Comparison of ENCODE assay signal across 15 cellular contexts in the genomic region with DNA sequence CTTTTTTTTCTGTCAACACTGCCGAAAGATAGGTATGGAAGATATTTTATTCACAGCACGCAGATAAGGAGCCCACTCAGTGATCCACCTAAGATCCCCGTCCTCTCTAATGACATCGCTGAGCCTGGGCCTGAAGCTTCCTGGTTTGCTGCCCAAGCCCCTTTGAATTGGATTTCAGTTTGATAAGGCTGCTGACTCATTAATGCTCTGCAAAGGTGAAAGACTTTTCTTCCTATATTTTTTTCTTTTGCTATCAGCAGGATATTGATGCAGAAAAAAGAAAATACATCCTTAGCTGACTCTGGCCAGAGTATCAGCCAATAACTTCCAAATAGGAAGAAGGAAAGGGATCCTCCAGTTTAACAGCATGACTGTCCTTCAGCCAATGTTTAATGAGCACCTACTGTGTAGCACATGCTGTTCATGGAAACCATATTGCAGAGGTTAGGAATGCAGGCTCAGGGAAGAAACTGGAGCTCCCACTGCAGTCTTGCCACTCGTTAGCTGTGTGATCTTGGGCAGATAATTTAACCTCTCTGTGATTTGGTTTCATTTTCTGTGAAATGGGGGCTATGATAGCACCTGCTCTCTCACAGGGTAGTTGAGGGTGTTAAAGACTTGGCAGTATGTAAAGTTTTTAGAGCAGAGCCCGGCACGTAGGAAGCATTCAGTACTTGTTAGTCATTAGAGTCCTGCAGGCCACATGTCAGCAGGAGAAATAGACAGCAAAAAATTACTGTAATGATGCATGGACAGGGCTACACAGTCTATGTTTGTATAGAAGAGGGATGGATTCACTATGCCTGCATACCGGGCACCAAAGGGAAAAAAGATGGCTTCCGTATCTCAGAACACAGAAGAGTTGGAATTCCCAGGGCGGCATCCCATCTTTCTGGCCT. TPM values are rescaled to one million over a fixed set of nuclear protein-coding genes. Genes with fewer than 3 reads are reported as not detected.
DNase-seq lines count a peak whose midpoint lies in the region; ATAC-seq and TF ChIP-seq lines count a peak whose summit lies in the region.
"Had no signal": no experiment of that assay in that cellular context is flagged by ENCODE, and none has a peak within 500 bp of the region (broad histone marks: within the 10 kb centered on the region; RNA-seq: fewer than 3 reads in every experiment).

No MANE protein-coding gene starts in this region.

- H3K4me3 Mint-ChIP-seq in WTC11, result no peak overlapping the region
- no peak overlapping the region for H3K4me3 Mint-ChIP-seq in activated CD4-positive, alpha-beta T cell treated with anti-CD3 and anti-CD28 coated beads, Interleukin-2, amount 10 ng/mL, durations not matched to agents 24 days and 14 days

- intact Hi-C loops in left lung (cut with DNase I), result no loop called here
- intact Hi-C loops in activated CD4-positive, alpha-beta T cell treated with anti-CD3 and anti-CD28 coated beads, Interleukin-2, amount 10 ng/mL, durations not matched to agents 24 days and 14 days (cut with micrococcal nuclease), result no loop called here

- TF ChIP-seq CTCF in WTC11 (IDR thresholded peaks at IDR 0.05) (no peak), fibroblast of the aortic adventitia (IDR thresholded peaks at IDR 0.05; ENCODE audit: insufficient read depth, low read length) (no peak), left lung (IDR thresholded peaks at IDR 0.05) (no peak)

- no peaks in the 10 kb centered on the region for H3K9me3 Mint-ChIP-seq in WTC11
- H3K9me3 Mint-ChIP-seq in activated CD4-positive, alpha-beta T cell treated with anti-CD3 and anti-CD28 coated beads, Interleukin-2, amount 10 ng/mL, durations not matched to agents 24 days and 14 days, result no peaks in the 10 kb centered on the region

- H3K27me3 ChIP-seq in left lung, result no peaks in the 10 kb centered on the region

- peaks cover 0 to 19% of the 10 kb centered on the region in 2 donors for H3K36me3 ChIP-seq in left lung

- H3K4me3 ChIP-seq in fibroblast of the aortic adventitia (ENCODE audit: low read depth, low read length) (no peak overlapping the region), skeletal muscle cell (ENCODE audit: low read depth, low read length) (no peak overlapping the region), left lung (no peak overlapping the region)

- H3K27ac ChIP-seq in left lung, result no peak overlapping the region
- H3K27ac ChIP-seq: KMS-11 had no signal

- DNase-seq in GM03348 (ENCODE audit: low spot score), result peak; percentile 78
- no peak for DNase-seq in WTC11 (ENCODE audit: low spot score)
- peak; percentile 66 for DNase-seq in fibroblast of the aortic adventitia (ENCODE audit: low read depth)
- DNase-seq in skeletal muscle cell (ENCODE audit: low read depth), result peak; percentile 77
- DNase-seq in NCI-H1105 (lab: John Stamatoyannopoulos, UW), result no peak
- no peak for DNase-seq in left lung
- no peak for DNase-seq in activated CD4-positive, alpha-beta T cell treated with anti-CD3 and anti-CD28 coated beads, Interleukin-2, amount 10 ng/mL, durations not matched to agents 24 days and 14 days
- DNase-seq: activated effector memory CD4-positive, alpha-beta T cell treated with anti-CD3 and anti-CD28 coated beads, Interleukin-2, amount 50 U/mL, for 16 hours; central memory CD4-positive, alpha-beta T cell; foreskin melanocyte; islet precursor cell; NCI-H2029; SHP77 treated with DMSO at 0.1 percent for 48 hours had no signal

- no peak for ATAC-seq in WTC11
- ATAC-seq in left lung, result no peak
- no peak for ATAC-seq in GM18520 (IDR thresholded peaks at IDR 0.05; ENCODE audit: unreplicated experiment)

- POLR2A ChIA-PET in WTC11 (lab: Charles Lee), result no interaction called here

- peak overlapping the region; percentile 14; the same call in 1 of the 2 replicates for H3K27ac Mint-ChIP-seq in WTC11
- no peak overlapping the region for H3K27ac Mint-ChIP-seq in activated CD4-positive, alpha-beta T cell treated with anti-CD3 and anti-CD28 coated beads, Interleukin-2, amount 10 ng/mL, durations not matched to agents 24 days and 14 days

- no peaks in the 10 kb centered on the region; the same call in 1 of the 2 replicates for H3K27me3 Mint-ChIP-seq in WTC11 (ENCODE audit: low read depth)
- H3K27me3 Mint-ChIP-seq in activated CD4-positive, alpha-beta T cell treated with anti-CD3 and anti-CD28 coated beads, Interleukin-2, amount 10 ng/mL, durations not matched to agents 24 days and 14 days, result no peaks in the 10 kb centered on the region

- peaks cover 34% of the 10 kb centered on the region for H3K36me3 Mint-ChIP-seq in WTC11
- H3K36me3 Mint-ChIP-seq in activated CD4-positive, alpha-beta T cell treated with anti-CD3 and anti-CD28 coated beads, Interleukin-2, amount 10 ng/mL, durations not matched to agents 24 days and 14 days (ENCODE audit: low read depth), result no peaks in the 10 kb centered on the region

- H3K9me3 ChIP-seq in left lung, result no peaks in the 10 kb centered on the region

- peaks cover 42% of the 10 kb centered on the region for H3K4me1 Mint-ChIP-seq in WTC11
- H3K4me1 Mint-ChIP-seq in activated CD4-positive, alpha-beta T cell treated with anti-CD3 and anti-CD28 coated beads, Interleukin-2, amount 10 ng/mL, durations not matched to agents 24 days and 14 days, result no peaks in the 10 kb centered on the region

- H3K4me1 ChIP-seq in left lung, result no peaks in the 10 kb centered on the region

- CTCF ChIA-PET in WTC11 (lab: Charles Lee), result interaction anchor here (2.2 to 2.3 kb wide), 2 partner anchors 13 to 350 kb away, joined by 5 to 8 read pairs; no protein-coding TSS in a partner anchor

TF ChIP-seq in WTC11, 78 proteins besides CTCF, POLR2A, EP300 and RAD21 (continues in another document):
- TF ChIP-seq SP1 (CRISPR knock-in tag; conservative IDR thresholded peaks at IDR 0.05) (no peak), NFATC4 (CRISPR knock-in tag; IDR thresholded peaks at IDR 0.05) (no peak), SOX15 (CRISPR knock-in tag; IDR thresholded peaks at IDR 0.05) (no peak), ZNF423 (CRISPR knock-in tag; IDR thresholded peaks at IDR 0.05) (no peak), ZNF396 (CRISPR knock-in tag; IDR thresholded peaks at IDR 0.05; ENCODE audit: borderline replicate concordance) (no peak), SMAD4 (CRISPR knock-in tag; IDR thresholded peaks at IDR 0.05) (no peak), MYBL2 (CRISPR knock-in tag; IDR thresholded peaks at IDR 0.05) (no peak), ATF1 (CRISPR knock-in tag; IDR thresholded peaks at IDR 0.05) (no peak), CREB1 (CRISPR knock-in tag; IDR thresholded peaks at IDR 0.05) (no peak), CREM (CRISPR knock-in tag; IDR thresholded peaks at IDR 0.05) (no peak), ZNF219 (CRISPR knock-in tag; IDR thresholded peaks at IDR 0.05; ENCODE audit: borderline replicate concordance) (no peak), NR2C2 (CRISPR knock-in tag; IDR thresholded peaks at IDR 0.05) (no peak), ZNF317 (CRISPR knock-in tag; IDR thresholded peaks at IDR 0.05; ENCODE audit: borderline replicate concordance, low read depth) (no peak), GRHL2 (CRISPR knock-in tag; IDR thresholded peaks at IDR 0.05; ENCODE audit: insufficient replicate concordance, severe bottlenecking) (no peak)
- TF ChIP-seq, protein P1, sequence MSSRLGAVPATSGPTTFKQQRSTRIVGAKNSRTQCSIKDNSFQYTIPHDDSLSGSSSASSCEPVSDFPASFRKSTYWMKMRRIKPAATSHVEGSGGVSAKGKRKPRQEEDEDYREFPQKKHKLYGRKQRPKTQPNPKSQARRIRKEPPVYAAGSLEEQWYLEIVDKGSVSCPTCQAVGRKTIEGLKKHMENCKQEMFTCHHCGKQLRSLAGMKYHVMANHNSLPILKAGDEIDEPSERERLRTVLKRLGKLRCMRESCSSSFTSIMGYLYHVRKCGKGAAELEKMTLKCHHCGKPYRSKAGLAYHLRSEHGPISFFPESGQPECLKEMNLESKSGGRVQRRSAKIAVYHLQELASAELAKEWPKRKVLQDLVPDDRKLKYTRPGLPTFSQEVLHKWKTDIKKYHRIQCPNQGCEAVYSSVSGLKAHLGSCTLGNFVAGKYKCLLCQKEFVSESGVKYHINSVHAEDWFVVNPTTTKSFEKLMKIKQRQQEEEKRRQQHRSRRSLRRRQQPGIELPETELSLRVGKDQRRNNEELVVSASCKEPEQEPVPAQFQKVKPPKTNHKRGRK (CRISPR knock-in tag; IDR thresholded peaks at IDR 0.05; ENCODE audit: borderline replicate concordance), result no peak
- TF ChIP-seq, protein P2, sequence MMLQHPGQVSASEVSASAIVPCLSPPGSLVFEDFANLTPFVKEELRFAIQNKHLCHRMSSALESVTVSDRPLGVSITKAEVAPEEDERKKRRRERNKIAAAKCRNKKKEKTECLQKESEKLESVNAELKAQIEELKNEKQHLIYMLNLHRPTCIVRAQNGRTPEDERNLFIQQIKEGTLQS (CRISPR knock-in tag; conservative IDR thresholded peaks at IDR 0.05), result no peak

RNA-seq across cellular contexts. Expression of a gene that starts 39.3 kb away (rescaled TPM):
- total RNA-seq in WTC11 (2021) (10.4 to 14.0 TPM (median 12.5 TPM) in 3 replicates), fibroblast of the aortic adventitia (ENCODE audit: low replicate concordance) (58.2 and 127 TPM in 2 replicates), left lung (10 to 100 TPM; 18.8 to 29.3 TPM)
- 1.8 and 1.9 TPM in 2 replicates for total RNA-seq in activated CD4-positive, alpha-beta T cell treated with anti-CD3 and anti-CD28 coated beads, Interleukin-2, amount 10 ng/mL, durations not matched to agents 24 days and 14 days

RNA-seq across cellular contexts. Expression of a gene that starts 41.9 kb away (rescaled TPM):
- 4.8 to 6.3 TPM (median 5.8 TPM) in 3 replicates for total RNA-seq in WTC11 (2021)
- 15.5 and 17.1 TPM in 2 replicates for total RNA-seq in fibroblast of the aortic adventitia (ENCODE audit: low replicate concordance)
- 1 to 10 TPM; 4.1 to 5.7 TPM for total RNA-seq in left lung
- 0.31 and 0.40 TPM in 2 replicates for total RNA-seq in activated CD4-positive, alpha-beta T cell treated with anti-CD3 and anti-CD28 coated beads, Interleukin-2, amount 10 ng/mL, durations not matched to agents 24 days and 14 days

Comparison
In these comparisons a context has a peak if more than half of its experiments do, and no peak if none do; other contexts are left out.
1. DNase-seq: peak in GM03348 (single experiment), fibroblast of the aortic adventitia (single experiment) and skeletal muscle cell (single experiment); none in WTC11 (single experiment), NCI-H1105 (single experiment), left lung (0 of 2) and activated CD4-positive, alpha-beta T cell treated with anti-CD3 and anti-CD28 coated beads, Interleukin-2, amount 10 ng/mL, durations not matched to agents 24 days and 14 days (single experiment).